In the genomic region with DNA sequence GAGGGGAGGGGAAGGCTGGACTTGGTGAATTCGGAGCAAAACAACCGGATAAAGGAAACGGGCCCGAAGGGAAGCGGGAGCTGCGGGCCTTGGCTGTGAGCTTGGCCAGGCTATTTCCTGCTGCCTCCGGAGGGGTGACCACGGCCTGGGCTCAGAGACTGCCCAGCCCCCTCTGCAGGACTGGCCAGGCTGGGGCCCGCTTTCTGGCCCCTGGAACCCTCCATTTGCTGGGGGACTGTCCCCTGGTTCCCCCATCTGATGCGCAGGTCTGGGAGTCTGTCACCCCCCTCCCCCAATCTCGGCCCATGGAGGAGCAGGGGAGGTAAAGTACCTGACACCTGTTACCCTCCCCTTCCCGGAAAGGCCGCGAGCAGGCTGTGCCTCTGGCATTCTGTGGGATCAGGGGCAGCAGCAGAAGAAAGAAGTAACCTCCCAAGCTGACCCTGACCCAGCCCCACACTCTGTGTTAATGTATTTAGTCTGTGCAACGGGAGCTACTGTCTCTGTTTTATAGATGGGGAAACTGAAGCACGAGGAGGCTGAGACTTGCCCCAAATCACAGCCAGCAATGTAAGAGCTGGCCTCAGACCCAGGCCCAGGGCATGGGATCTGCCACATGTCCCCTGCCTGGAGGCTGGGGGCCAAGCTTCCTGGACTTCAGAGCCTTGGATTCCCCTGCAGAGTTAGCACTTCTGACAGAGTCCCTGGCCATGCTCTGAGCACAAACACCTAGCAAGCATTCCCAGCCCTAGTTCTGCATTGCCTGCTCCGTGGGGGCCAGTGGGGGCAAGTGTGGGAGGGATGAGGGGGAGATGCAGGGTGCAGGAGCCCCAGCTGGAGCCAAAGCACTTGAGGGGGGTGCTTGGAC, we compare ENCODE assay signal across 8 cellular contexts. TPM values are rescaled to one million over a fixed set of nuclear protein-coding genes. Genes with fewer than 3 reads are reported as not detected.
DNase-seq lines count a peak whose midpoint lies in the region; ATAC-seq, FAIRE-seq and TF ChIP-seq lines count a peak whose summit lies in the region.

No MANE protein-coding gene starts in this region.

- TF ChIP-seq RAD21 in H1 (IDR thresholded peaks at IDR 0.05 in 1 of 2, conservative IDR thresholded peaks at IDR 0.05 in 1 of 2; ENCODE audit: low read depth in 2 of 2, low read length in 2 of 2), result no peak

- H3F3A ChIP-seq in MM.1S (ENCODE audit: insufficient read depth, low read length), result no peaks in the 10 kb centered on the region

- no peak for TF ChIP-seq POLR2A in H1 (IDR thresholded peaks at IDR 0.05; ENCODE audit: control extremely low read depth in 1 of 2, low read depth in 2 of 2, low read length in 2 of 2)

- no peak overlapping the region for H3K4ac ChIP-seq in H1 (replicated peaks; ENCODE audit: insufficient read length, low read depth, low read length)

- H3K27ac ChIP-seq in MM.1S (ENCODE audit: low read length) (no peak overlapping the region), H1 (ENCODE audit: low read depth, low read length) (no peak overlapping the region), aorta (ENCODE audit: low read depth in 1 of 2, low read length in 2 of 2) (no peak overlapping the region)

- peaks cover 3% of the 10 kb centered on the region; the same call in 1 of the 2 replicates for H3K23me2 ChIP-seq in H1 (ENCODE audit: low read depth, low read length)

- H3K4me3 Mint-ChIP-seq in CD14-positive monocyte, result peak overlapping the region; percentile 71 to 86
- peak overlapping the region; percentile 19 to 66 (median 51) for H3K4me3 Mint-ChIP-seq in nephron

- H3K27me3 ChIP-seq in MM.1S (replicated peaks; ENCODE audit: insufficient read depth, low read length) (peaks cover 49% of the 10 kb centered on the region), H1 (replicated peaks in 1 of 4; ENCODE audit: control insufficient read depth in 3 of 4, extremely low read depth in 1 of 4, insufficient read depth in 3 of 4, low read length in 3 of 4) (peaks cover 16 to 63% (median 49%) of the 10 kb centered on the region in 4 experiments), aorta (ENCODE audit: control insufficient read depth in 1 of 2, insufficient read depth in 2 of 2, low read length in 1 of 2) (no peaks in the 10 kb centered on the region)

- H4K5ac ChIP-seq in H1 (ENCODE audit: insufficient read length, low read depth, low read length), result no peak overlapping the region

- no peak for TF ChIP-seq EP300 in H1 (IDR thresholded peaks at IDR 0.05; ENCODE audit: borderline replicate concordance in 1 of 2, low read depth in 2 of 2, low read length in 2 of 2)

- H2BK20ac ChIP-seq in H1 (ENCODE audit: low read length), result no peak overlapping the region

- TF ChIP-seq CTCF in CD14-positive monocyte (IDR thresholded peaks at IDR 0.05) (no peak), MM.1S (IDR thresholded peaks at IDR 0.05; ENCODE audit: low read length) (no peak), H1 (IDR thresholded peaks at IDR 0.05; ENCODE audit: control extremely low read depth in 1 of 3, insufficient read depth in 1 of 3, low read depth in 1 of 3, low read length in 3 of 3) (no peak), nephron (IDR thresholded peaks at IDR 0.05; ENCODE audit: unreplicated experiment in 3 of 3) (peak in 2 of 3 experiments; percentile 2 to 6)

- no peak overlapping the region for H3K23ac ChIP-seq in H1 (ENCODE audit: insufficient read length)

- no peak overlapping the region for H3K56ac ChIP-seq in H1 (replicated peaks; ENCODE audit: insufficient read length, low read depth, low read length)

- H2BK120ac ChIP-seq in H1 (replicated peaks; ENCODE audit: low read depth, low read length), result no peak overlapping the region

- H3K79me1 ChIP-seq in H1 (ENCODE audit: low read depth, low read length), result no peaks in the 10 kb centered on the region; the same call in 1 of the 2 replicates

- H2AFZ ChIP-seq in MM.1S (ENCODE audit: low read length), result peak overlapping the region; percentile 99
- no peak overlapping the region for H2AFZ ChIP-seq in H1 (ENCODE audit: low read length)

- no peaks in the 10 kb centered on the region for H3K79me2 ChIP-seq in MM.1S (ENCODE audit: low read length)
- H3K79me2 ChIP-seq in H1 (ENCODE audit: control insufficient read depth in 1 of 2, insufficient read depth in 2 of 2, low read length in 2 of 2), result no peaks in the 10 kb centered on the region

- H2BK12ac ChIP-seq in H1 (ENCODE audit: low read depth, low read length), result no peak overlapping the region

- intact Hi-C loops in CD14-positive monocyte (cut with micrococcal nuclease) (loop anchor here (2.0 kb wide), 1 partner anchor 81 kb away; no protein-coding TSS in a partner anchor), aorta (cut with DNase I) (loop anchor here (1.0 to 2.0 kb wide), 2 partner anchors 81 kb away; no protein-coding TSS in a partner anchor)

- H2AK5ac ChIP-seq in H1 (ENCODE audit: low read depth, low read length), result no peak overlapping the region

- no peaks in the 10 kb centered on the region for H4K20me1 ChIP-seq in MM.1S (ENCODE audit: insufficient read depth, low read length)
- H4K20me1 ChIP-seq in H1 (replicated peaks in 1 of 2; ENCODE audit: control insufficient read depth in 1 of 2, insufficient read depth in 2 of 2, low read length in 2 of 2), result peaks cover 0 to 1% of the 10 kb centered on the region in 2 experiments

- H3K27ac Mint-ChIP-seq in CD14-positive monocyte (no peak overlapping the region), nephron (no peak overlapping the region)

- no peaks in the 10 kb centered on the region for H3K36me3 ChIP-seq in MM.1S (replicated peaks; ENCODE audit: insufficient read depth, low read length)
- H3K36me3 ChIP-seq in H1 (ENCODE audit: control insufficient read depth in 2 of 4, insufficient read depth in 4 of 4, low read length in 3 of 4), result no peaks in the 10 kb centered on the region; a peak in 2 of 8 replicates
- no peaks in the 10 kb centered on the region for H3K36me3 ChIP-seq in aorta (ENCODE audit: control insufficient read depth in 1 of 2, insufficient read depth in 2 of 2, low read length in 1 of 2)

- H3K4me1 Mint-ChIP-seq in CD14-positive monocyte, result peaks cover 20% of the 10 kb centered on the region
- peaks cover 6% of the 10 kb centered on the region for H3K4me1 Mint-ChIP-seq in nephron

- H2BK5ac ChIP-seq in H1 (ENCODE audit: low read depth, low read length), result no peak overlapping the region; the same call in 1 of the 2 replicates

- no peak overlapping the region for H4K91ac ChIP-seq in H1 (replicated peaks; ENCODE audit: insufficient read length, low read length)

- 0 out of 2 replicates have a peak overlapping the region, but pooled peaks have one; percentile 61 for H2BK15ac ChIP-seq in H1 (ENCODE audit: low read length)

- H3K36me3 Mint-ChIP-seq in CD14-positive monocyte (peaks cover 4 to 5% of the 10 kb centered on the region in 2 donors), nephron (ENCODE audit: low read depth) (peaks cover 1% of the 10 kb centered on the region)

- H3K18ac ChIP-seq in H1 (ENCODE audit: extremely low read depth, low read length), result no peak overlapping the region; the same call in 1 of the 2 replicates

- POLR2A ChIA-PET in H1 (lab: Charles Lee; ENCODE audit: partially characterized antibody), result interaction anchor here (1.6 to 3.5 kb wide), 7 partner anchors 11 to 35 kb away, joined by 3 to 24 read pairs (median 5); partner anchors contain the start of gene SOX18

- no peak overlapping the region; the same call in 1 of the 2 replicates for H4K8ac ChIP-seq in H1 (ENCODE audit: extremely low read depth, insufficient read depth, low read length)

- peaks cover 0 to 4% (median 2%) of the 10 kb centered on the region in 7 donors for H3K9me3 Mint-ChIP-seq in CD14-positive monocyte
- no peaks in the 10 kb centered on the region for H3K9me3 Mint-ChIP-seq in nephron

- H3K4me2 ChIP-seq in MM.1S (ENCODE audit: low read depth, low read length) (peak overlapping the region; percentile 98), H1 (ENCODE audit: insufficient read depth in 1 of 2, low read depth in 2 of 2, low read length in 2 of 2) (peak overlapping the region; percentile 8 to 74; a peak in 3 of 4 replicates)

- peak overlapping the region; percentile 77 for H3K4me3 ChIP-seq in MM.1S (ENCODE audit: low read length)
- H3K4me3 ChIP-seq in H1 (ENCODE audit: extremely low read depth in 1 of 4, insufficient read depth in 2 of 4, low read depth in 3 of 4, low read length in 4 of 4), result peak overlapping the region; percentile 13 to 73 (median 48); a peak in 7 of 8 replicates
- H3K4me3 ChIP-seq in aorta (ENCODE audit: low read length in 2 of 2), result no peak overlapping the region

- H3K14ac ChIP-seq in H1 (ENCODE audit: insufficient read length), result no peak overlapping the region

- H3K9me3 ChIP-seq in MM.1S (replicated peaks; ENCODE audit: insufficient read depth, low read length), result no peaks in the 10 kb centered on the region
- H3K9me3 ChIP-seq in H1 (ENCODE audit: insufficient read depth in 2 of 2, low read depth in 1 of 2, low read length in 1 of 2), result no peaks in the 10 kb centered on the region
- no peaks in the 10 kb centered on the region for H3K9me3 ChIP-seq in aorta (ENCODE audit: control insufficient read depth, low read length)

- no peaks in the 10 kb centered on the region for H3K9me2 ChIP-seq in MM.1S (replicated peaks; ENCODE audit: insufficient read depth, low read length)

- CTCF ChIA-PET in H1 (lab: Charles Lee; ENCODE audit: partially characterized antibody), result interaction anchor here (0.7 to 7.3 kb wide), 21 partner anchors 10 to 209 kb away, joined by 3 to 73 read pairs (median 4); partner anchors contain the start of genes LKAAEAR1, OPRL1, PRPF6 and RGS19

- 22% methylated on average over 16 of the region's 17 CpGs; no CpG with 5 or more reads in 1 of the 2 experiments for WGBS in H1 (ENCODE audit: extremely low coverage in 1 of 2, insufficient coverage in 1 of 2, insufficient read length in 1 of 2, insufficient replicate concordance in 2 of 2, low coverage in 1 of 2, low lambda C conversion rate in 2 of 2, missing lambda C conversion rate in 1 of 2), 2 experiments
- WGBS in aorta, 2 donors, result 14 to 20% methylated on average over 17 of the region's 17 CpGs

- H3K4me1 ChIP-seq in MM.1S (ENCODE audit: low read length), result no peaks in the 10 kb centered on the region
- peaks cover 0 to 23% (median 17%) of the 10 kb centered on the region in 4 experiments; a peak in 6 of 7 replicates for H3K4me1 ChIP-seq in H1 (replicated peaks in 1 of 4; ENCODE audit: control insufficient read depth in 3 of 4, insufficient read depth in 4 of 4, low read length in 3 of 4)
- H3K4me1 ChIP-seq in aorta (ENCODE audit: control insufficient read depth in 1 of 2, insufficient read depth in 2 of 2, low read length in 2 of 2), result no peaks in the 10 kb centered on the region

- FAIRE-seq in H1 (lab: Jason Lieb, UNC), result no peak

- ATAC-seq in GM19395 (IDR thresholded peaks at IDR 0.05; ENCODE audit: unreplicated experiment) (no peak), aorta (ENCODE audit: low FRiP score) (no peak)

- no peak overlapping the region for H3K9ac ChIP-seq in MM.1S (ENCODE audit: low read length)
- H3K9ac ChIP-seq in H1 (replicated peaks in 1 of 4; ENCODE audit: extremely low read depth in 1 of 4, low read depth in 3 of 4, low read length in 3 of 4), result no peak overlapping the region

- no peak for DNase-seq in CD14-positive monocyte (ENCODE audit: low spot score)
- no peak for DNase-seq in MM.1S
- no peak for DNase-seq in H1 (ENCODE audit: low read depth in 1 of 2, low spot score in 2 of 2)
- DNase-seq in SKM-1 treated with dmso at 0.1 percent for 144 hours (lab: John Stamatoyannopoulos, UW; ENCODE audit: unreplicated experiment), result no peak
- DNase-seq in aorta, result no peak
- DNase-seq in globus pallidus (ENCODE audit: low spot score), result no peak

- peaks cover 64 to 79% (median 66%) of the 10 kb centered on the region in 3 donors for H3K27me3 Mint-ChIP-seq in CD14-positive monocyte (ENCODE audit: low read depth in 3 of 3)
- H3K27me3 Mint-ChIP-seq in nephron (ENCODE audit: low read depth), result peaks cover 75% of the 10 kb centered on the region

RNA-seq across cellular contexts. Expression of gene C20orf204, which starts 3.5 kb away (rescaled TPM):
- not detected for polyA plus RNA-seq in CD14-positive monocyte
- 0.52 and 0.61 TPM in 2 replicates for total RNA-seq in H1 (2021; fragmentation: NEBNext Ultra II Directional; extraction: Animal tissue kit (Norgen Biotek cat#: 25700))
- polyA plus RNA-seq in H1 (2011; rRNA removed), result 0.39 and 0.96 TPM in 2 replicates
- polyA plus RNA-seq in H1 (2011; cell fraction: cytosol; rRNA removed), result 0.36 TPM
- polyA plus RNA-seq in H1 (2011; cell fraction: nucleus; rRNA removed), result 2.6 TPM
- 0.10 to 0.39 TPM (median 0.25 TPM) in 4 replicates for polyA plus RNA-seq in H1 (2012, experiment 1 of 2)
- polyA plus RNA-seq in H1 (2012, experiment 2 of 2), result 0.13 TPM
- polyA plus RNA-seq in H1 (2013, experiment 1 of 2), result 0.57 TPM
- polyA plus RNA-seq in H1 (2013, experiment 2 of 2), result 0.40 TPM
- polyA minus RNA-seq in H1 (2011; rRNA and poly(A)+ RNA removed), result 0.29 and 0.41 TPM in 2 replicates
- polyA minus RNA-seq in H1 (2011; cell fraction: cytosol; rRNA and poly(A)+ RNA removed), result 0.22 TPM
- polyA minus RNA-seq in H1 (2011; cell fraction: nucleus; rRNA and poly(A)+ RNA removed), result 2.3 TPM
- 1 to 10 TPM; 1.7 to 2.8 TPM for total RNA-seq in aorta
- polyA plus RNA-seq in aorta, result 1 to 10 TPM in 1 of 2 donors, not detected in 1; 2.1 TPM

RNA-seq across cellular contexts. Expression of gene SOX18, which starts 9.9 kb away (rescaled TPM):
- polyA plus RNA-seq in CD14-positive monocyte, result not detected
- total RNA-seq in H1 (2021; fragmentation: NEBNext Ultra II Directional; extraction: Animal tissue kit (Norgen Biotek cat#: 25700)), result 0.23 TPM in 1 of 2 replicates, not detected in the other
- 0.08 and 0.09 TPM in 2 replicates for polyA plus RNA-seq in H1 (2011; rRNA removed)
- not detected for polyA plus RNA-seq in H1 (2011; cell fraction: cytosol; rRNA removed)
- 0.13 TPM for polyA plus RNA-seq in H1 (2011; cell fraction: nucleus; rRNA removed)
- 0.14 to 0.16 TPM in 2 of 4 replicates, not detected in the others for polyA plus RNA-seq in H1 (2012, experiment 1 of 2)
- polyA plus RNA-seq in H1 (2012, experiment 2 of 2), result 0.22 TPM
- 0.34 TPM for polyA plus RNA-seq in H1 (2013, experiment 1 of 2)
- polyA plus RNA-seq in H1 (2013, experiment 2 of 2), result 0.39 TPM
- polyA minus RNA-seq in H1 (2011; rRNA and poly(A)+ RNA removed), result not detected in 2 replicates
- polyA minus RNA-seq in H1 (2011; cell fraction: cytosol; rRNA and poly(A)+ RNA removed), result not detected
- polyA minus RNA-seq in H1 (2011; cell fraction: nucleus; rRNA and poly(A)+ RNA removed), result 0.30 TPM
- total RNA-seq in aorta, result 100 to 1,000 TPM in 1 of 2 donors, 10 to 100 TPM in 1; 43.2 to 186 TPM
- 1 to 10 TPM; 1.3 to 2.6 TPM for polyA plus RNA-seq in aorta

RNA-seq across cellular contexts. Expression of gene TCEA2, which starts 23.5 kb away (rescaled TPM):
- polyA plus RNA-seq in CD14-positive monocyte (10 to 100 TPM; 15.7 to 16.0 TPM), H1 (2011; rRNA removed) (42.3 and 66.0 TPM in 2 replicates), aorta (10 to 100 TPM; 26.2 to 80.1 TPM)
- total RNA-seq in H1 (2021; fragmentation: NEBNext Ultra II Directional; extraction: Animal tissue kit (Norgen Biotek cat#: 25700)), result 41.4 and 46.3 TPM in 2 replicates
- polyA plus RNA-seq in H1 (2011; cell fraction: cytosol; rRNA removed), result 52.5 TPM
- polyA plus RNA-seq in H1 (2011; cell fraction: nucleus; rRNA removed), result 118 TPM
- polyA plus RNA-seq in H1 (2012, experiment 1 of 2), result 34.2 to 60.1 TPM (median 48.8 TPM) in 4 replicates
- polyA plus RNA-seq in H1 (2012, experiment 2 of 2), result 35.4 TPM
- polyA plus RNA-seq in H1 (2013, experiment 1 of 2), result 55.3 TPM
- 51.7 TPM for polyA plus RNA-seq in H1 (2013, experiment 2 of 2)
- polyA minus RNA-seq in H1 (2011; rRNA and poly(A)+ RNA removed), result 9.5 and 12.8 TPM in 2 replicates
- 14.2 TPM for polyA minus RNA-seq in H1 (2011; cell fraction: cytosol; rRNA and poly(A)+ RNA removed)
- polyA minus RNA-seq in H1 (2011; cell fraction: nucleus; rRNA and poly(A)+ RNA removed), result 35.6 TPM
- 10 to 100 TPM; 45.5 to 71.1 TPM for total RNA-seq in aorta

RNA-seq across cellular contexts. Expression of gene RGS19, which starts 39.8 kb away (rescaled TPM):
- polyA plus RNA-seq in CD14-positive monocyte (100 to 1,000 TPM; 244 to 280 TPM), H1 (2011; rRNA removed) (16.8 and 21.9 TPM in 2 replicates), aorta (10 to 100 TPM; 10.8 to 23.8 TPM)
- total RNA-seq in H1 (2021; fragmentation: NEBNext Ultra II Directional; extraction: Animal tissue kit (Norgen Biotek cat#: 25700)), result 12.7 and 13.1 TPM in 2 replicates
- polyA plus RNA-seq in H1 (2011; cell fraction: cytosol; rRNA removed), result 14.6 TPM
- 18.9 TPM for polyA plus RNA-seq in H1 (2011; cell fraction: nucleus; rRNA removed)
- polyA plus RNA-seq in H1 (2012, experiment 1 of 2), result 9.5 to 12.1 TPM (median 10.6 TPM) in 4 replicates
- 8.8 TPM for polyA plus RNA-seq in H1 (2012, experiment 2 of 2)
- 9.0 TPM for polyA plus RNA-seq in H1 (2013, experiment 1 of 2)
- 8.9 TPM for polyA plus RNA-seq in H1 (2013, experiment 2 of 2)
- 4.3 and 4.8 TPM in 2 replicates for polyA minus RNA-seq in H1 (2011; rRNA and poly(A)+ RNA removed)
- 8.7 TPM for polyA minus RNA-seq in H1 (2011; cell fraction: cytosol; rRNA and poly(A)+ RNA removed)
- 6.3 TPM for polyA minus RNA-seq in H1 (2011; cell fraction: nucleus; rRNA and poly(A)+ RNA removed)
- 10 to 100 TPM; 19.0 to 20.1 TPM for total RNA-seq in aorta

RNA-seq across cellular contexts. Expression of gene OPRL1, which starts 40.4 kb away (rescaled TPM):
- polyA plus RNA-seq in CD14-positive monocyte (1 to 10 TPM; 7.0 to 8.8 TPM), H1 (2011; rRNA removed) (0.98 and 2.0 TPM in 2 replicates), aorta (1 to 10 TPM in 1 of 2 donors, under 1 TPM in 1; 0.72 to 1.1 TPM)
- total RNA-seq in H1 (2021; fragmentation: NEBNext Ultra II Directional; extraction: Animal tissue kit (Norgen Biotek cat#: 25700)), result 0.52 and 0.63 TPM in 2 replicates
- 1.3 TPM for polyA plus RNA-seq in H1 (2011; cell fraction: cytosol; rRNA removed)
- 2.1 TPM for polyA plus RNA-seq in H1 (2011; cell fraction: nucleus; rRNA removed)
- 0.52 to 1.4 TPM (median 1.1 TPM) in 4 replicates for polyA plus RNA-seq in H1 (2012, experiment 1 of 2)
- polyA plus RNA-seq in H1 (2012, experiment 2 of 2), result 0.81 TPM
- polyA plus RNA-seq in H1 (2013, experiment 1 of 2), result 0.39 TPM
- 0.46 TPM for polyA plus RNA-seq in H1 (2013, experiment 2 of 2)
- 1.2 and 1.4 TPM in 2 replicates for polyA minus RNA-seq in H1 (2011; rRNA and poly(A)+ RNA removed)
- 1.4 TPM for polyA minus RNA-seq in H1 (2011; cell fraction: cytosol; rRNA and poly(A)+ RNA removed)
- 0.50 TPM for polyA minus RNA-seq in H1 (2011; cell fraction: nucleus; rRNA and poly(A)+ RNA removed)
- total RNA-seq in aorta, result 1 to 10 TPM in 1 of 2 donors, under 1 TPM in 1; 0.78 to 2.9 TPM

Comparison
In these comparisons a context has a peak if more than half of its experiments do, and no peak if none do; other contexts are left out.
1. CTCF ChIP-seq: peak in nephron (2 of 3); none in CD14-positive monocyte (single experiment), MM.1S (single experiment) and H1 (0 of 3).
2. H3K4me3 ChIP-seq: peak in MM.1S (single experiment) and H1 (4 of 4); none in aorta (0 of 2).